ENCODE assay signal across 1 cellular context in the genomic region with DNA sequence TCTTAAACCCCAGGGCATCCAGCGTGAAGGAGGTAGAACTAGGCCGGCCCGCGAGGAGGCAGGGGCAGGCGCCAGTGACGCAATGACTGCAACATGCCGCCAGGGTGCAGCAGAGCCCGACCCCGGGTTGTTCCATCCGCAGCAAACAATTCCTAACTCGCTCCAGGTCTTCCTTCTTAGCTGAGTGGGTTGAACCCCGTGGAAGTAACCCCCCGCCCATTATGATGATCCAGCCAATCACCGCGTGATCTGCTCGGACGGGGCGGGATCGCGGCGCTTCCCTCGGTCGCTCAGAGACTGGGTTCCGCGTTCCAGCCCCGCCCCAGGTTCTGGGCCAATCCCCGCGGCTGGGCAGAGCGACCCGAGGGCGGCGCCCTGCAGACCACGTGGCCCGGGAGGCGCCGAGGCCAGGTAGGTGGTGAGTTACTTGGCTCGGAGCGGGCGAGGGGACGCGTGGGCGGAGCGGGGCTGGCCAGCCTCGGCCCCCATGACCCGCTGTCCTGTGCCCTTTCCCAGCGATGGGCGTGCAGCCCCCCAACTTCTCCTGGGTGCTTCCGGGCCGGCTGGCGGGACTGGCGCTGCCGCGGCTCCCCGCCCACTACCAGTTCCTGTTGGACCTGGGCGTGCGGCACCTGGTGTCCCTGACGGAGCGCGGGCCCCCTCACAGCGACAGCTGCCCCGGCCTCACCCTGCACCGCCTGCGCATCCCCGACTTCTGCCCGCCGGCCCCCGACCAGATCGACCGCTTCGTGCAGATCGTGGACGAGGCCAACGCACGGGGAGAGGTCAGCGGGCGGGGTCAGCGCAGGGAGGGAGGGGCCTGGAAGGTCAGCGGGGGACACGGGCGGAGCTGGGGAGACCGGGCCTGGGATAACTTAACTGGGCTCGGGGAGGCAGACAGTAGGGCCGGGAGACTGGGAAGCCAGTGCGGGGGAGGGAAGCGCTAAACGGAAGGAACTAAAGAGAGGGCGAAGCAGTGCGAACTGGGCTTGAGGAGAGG.
TF ChIP-seq lines count a peak whose summit lies in the region.

A gene (plus strand): TSS at position 380 of the 1,000 bp plus-strand sequence. CDS start 139 bp downstream, at position 519.

TF ChIP-seq in K562, 482 proteins besides CTCF, POLR2A, EP300 and RAD21 (continued from another document):
- peak; percentile 80 for TF ChIP-seq JUND (IDR thresholded peaks at IDR 0.05; ENCODE audit: borderline replicate concordance, low read depth, low read length)
- TF ChIP-seq JUND (tag; IDR thresholded peaks at IDR 0.05; ENCODE audit: borderline replicate concordance, low read depth, low read length): peak; percentile 58; the same call in 1 of the 3 replicates
- TF ChIP-seq, protein P1, sequence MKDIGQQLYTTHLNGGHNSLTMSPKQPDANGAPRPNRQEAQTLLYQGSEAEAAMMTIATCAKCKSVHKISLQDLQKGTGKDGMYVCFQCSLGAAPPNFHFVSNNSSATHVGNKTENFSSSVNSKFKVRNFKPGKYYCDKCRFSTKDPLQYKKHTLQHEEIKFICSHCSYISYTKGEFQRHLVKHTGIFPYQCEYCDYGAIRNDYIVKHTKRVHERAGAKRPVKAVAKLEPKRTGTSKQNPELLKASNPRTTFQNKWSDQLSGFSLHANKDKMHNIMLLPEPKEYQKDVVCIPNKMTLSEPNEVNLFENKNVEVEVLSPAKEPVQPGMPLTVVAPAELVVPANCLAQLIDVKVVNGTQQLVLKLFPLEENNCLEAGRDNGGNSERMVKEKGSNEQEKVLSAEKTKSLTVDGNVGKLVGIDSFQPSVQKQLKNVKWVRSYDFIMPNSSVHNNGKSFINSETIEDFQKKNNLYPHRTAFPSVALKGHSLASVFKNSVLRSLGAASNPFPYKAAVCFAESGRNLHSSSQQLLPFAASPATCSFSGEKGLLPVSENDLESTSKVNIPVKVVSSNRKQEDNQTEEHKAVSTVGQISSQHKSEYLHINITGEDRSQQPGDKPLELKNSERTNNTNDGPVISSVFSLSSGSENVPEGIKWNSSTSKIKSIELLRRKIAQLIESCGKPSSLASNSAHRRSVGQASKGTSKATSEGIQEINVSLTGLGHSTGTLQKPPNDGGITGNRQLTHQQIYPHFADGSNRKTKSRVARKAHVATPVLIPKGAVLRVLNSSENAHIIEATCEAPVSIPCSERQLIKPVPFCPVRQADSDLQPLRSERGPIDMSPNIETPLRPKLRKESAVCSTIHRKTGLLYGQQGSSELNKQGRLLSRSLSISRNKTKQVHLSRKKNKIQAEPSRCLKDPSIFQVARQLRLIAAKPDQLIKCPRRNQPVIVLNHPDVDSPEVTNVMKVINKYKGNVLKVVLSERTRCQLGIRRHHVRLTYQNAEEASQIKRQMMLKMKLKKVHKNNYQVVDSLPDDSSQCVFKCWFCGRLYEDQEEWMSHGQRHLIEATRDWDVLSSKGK (CRISPR knock-in tag; IDR thresholded peaks at IDR 0.05): no peak
- TF ChIP-seq, protein P2, sequence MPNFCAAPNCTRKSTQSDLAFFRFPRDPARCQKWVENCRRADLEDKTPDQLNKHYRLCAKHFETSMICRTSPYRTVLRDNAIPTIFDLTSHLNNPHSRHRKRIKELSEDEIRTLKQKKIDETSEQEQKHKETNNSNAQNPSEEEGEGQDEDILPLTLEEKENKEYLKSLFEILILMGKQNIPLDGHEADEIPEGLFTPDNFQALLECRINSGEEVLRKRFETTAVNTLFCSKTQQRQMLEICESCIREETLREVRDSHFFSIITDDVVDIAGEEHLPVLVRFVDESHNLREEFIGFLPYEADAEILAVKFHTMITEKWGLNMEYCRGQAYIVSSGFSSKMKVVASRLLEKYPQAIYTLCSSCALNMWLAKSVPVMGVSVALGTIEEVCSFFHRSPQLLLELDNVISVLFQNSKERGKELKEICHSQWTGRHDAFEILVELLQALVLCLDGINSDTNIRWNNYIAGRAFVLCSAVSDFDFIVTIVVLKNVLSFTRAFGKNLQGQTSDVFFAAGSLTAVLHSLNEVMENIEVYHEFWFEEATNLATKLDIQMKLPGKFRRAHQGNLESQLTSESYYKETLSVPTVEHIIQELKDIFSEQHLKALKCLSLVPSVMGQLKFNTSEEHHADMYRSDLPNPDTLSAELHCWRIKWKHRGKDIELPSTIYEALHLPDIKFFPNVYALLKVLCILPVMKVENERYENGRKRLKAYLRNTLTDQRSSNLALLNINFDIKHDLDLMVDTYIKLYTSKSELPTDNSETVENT (CRISPR knock-in tag; IDR thresholded peaks at IDR 0.05): 0 out of 2 replicates have a peak, but pooled peaks have one; percentile 12
- 0 out of 2 replicates have a peak, but pooled peaks have one; percentile 16 for TF ChIP-seq MYNN (IDR thresholded peaks at IDR 0.05)
- no peak for TF ChIP-seq MYNN (CRISPR knock-in tag; IDR thresholded peaks at IDR 0.05)
- TF ChIP-seq RBFOX2 (IDR thresholded peaks at IDR 0.05; ENCODE audit: low read depth, low read length): peak; percentile 76
- TF ChIP-seq SMAD4 (CRISPR knock-in tag; conservative IDR thresholded peaks at IDR 0.05): peak; percentile 79
- TF ChIP-seq CREBBP (IDR thresholded peaks at IDR 0.05; ENCODE audit: low read depth, low read length): no peak
- TF ChIP-seq CBFA2T2 (conservative IDR thresholded peaks at IDR 0.05): peak; percentile 52
- no peak for TF ChIP-seq MAFK (IDR thresholded peaks at IDR 0.05; ENCODE audit: low read length)
- TF ChIP-seq ZEB2 (IDR thresholded peaks at IDR 0.05): no peak
- no peak for TF ChIP-seq GATA2 (CRISPR knock-in tag; IDR thresholded peaks at IDR 0.05)
- TF ChIP-seq LCOR (CRISPR knock-in tag; IDR thresholded peaks at IDR 0.05): peak; percentile 82; the same call in 1 of the 2 replicates
- TF ChIP-seq BRCA1 (IDR thresholded peaks at IDR 0.05): no peak
- TF ChIP-seq BRCA1 (CRISPR knock-in tag; IDR thresholded peaks at IDR 0.05): no peak
- TF ChIP-seq PURB (CRISPR knock-in tag; IDR thresholded peaks at IDR 0.05; ENCODE audit: low read depth): no peak
- TF ChIP-seq ZNF583 (CRISPR knock-in tag; IDR thresholded peaks at IDR 0.05): no peak
